In genomic region chr1:232149302-232150201, GRCh38 we compare ENCODE assay signal across 15 cellular contexts.
DNase-seq lines count a peak whose midpoint lies in the region; ATAC-seq and TF ChIP-seq lines count a peak whose summit lies in the region.
"Had no signal": no experiment of that assay in that cellular context is flagged by ENCODE, and none has a peak within 500 bp of the region (broad histone marks: within the 10 kb centered on the region; RNA-seq: fewer than 3 reads in every experiment).

No MANE protein-coding gene starts in this region.

- no peak overlapping the region for H3K4me3 ChIP-seq in GM23248
- H3K4me3 ChIP-seq in smooth muscle cell: no peak overlapping the region
- no peak overlapping the region for H3K4me3 ChIP-seq in Peyer's patch
- H3K4me3 ChIP-seq: esophagus squamous epithelium, suprapubic skin had no signal

- H2AFZ ChIP-seq in GM23248: no peak overlapping the region
- no peak overlapping the region for H2AFZ ChIP-seq in smooth muscle cell (ENCODE audit: low read depth)

- H3K4me2 ChIP-seq in GM23248 (ENCODE audit: unreplicated experiment): peak overlapping the region; percentile 60
- H3K4me2 ChIP-seq in smooth muscle cell: peak overlapping the region; percentile 34

- H3K36me3 ChIP-seq in GM23248 (ENCODE audit: low read depth): no peaks in the 10 kb centered on the region
- no peaks in the 10 kb centered on the region for H3K36me3 ChIP-seq in smooth muscle cell (ENCODE audit: low read depth)
- no peaks in the 10 kb centered on the region for H3K36me3 ChIP-seq in Peyer's patch
- H3K36me3 ChIP-seq: esophagus squamous epithelium, suprapubic skin had no signal

- in situ Hi-C loops in GM23248 (cut with MboI): no loop called here

- peaks cover 12% of the 10 kb centered on the region for H3K4me1 ChIP-seq in GM23248 (ENCODE audit: insufficient read depth)
- peaks cover 4% of the 10 kb centered on the region for H3K4me1 ChIP-seq in smooth muscle cell (ENCODE audit: low read depth)
- no peaks in the 10 kb centered on the region for H3K4me1 ChIP-seq in Peyer's patch
- H3K4me1 ChIP-seq: suprapubic skin had no signal

- H3F3A ChIP-seq in GM23248 (ENCODE audit: insufficient read depth) (0 out of 2 replicates have a peak, but pooled peaks cover 6% of the 10 kb centered on the region), smooth muscle cell (ENCODE audit: low read depth) (no peaks in the 10 kb centered on the region)

- TF ChIP-seq CTCF in smooth muscle cell (IDR thresholded peaks at IDR 0.05; ENCODE audit: borderline replicate concordance, insufficient read depth, poor library complexity, severe bottlenecking) (no peak), Peyer's patch (IDR thresholded peaks at IDR 0.05) (no peak)

- H3K9ac ChIP-seq in GM23248: no peak overlapping the region
- H3K9ac ChIP-seq in smooth muscle cell (ENCODE audit: low read depth): no peak overlapping the region

- no peaks in the 10 kb centered on the region for H3K9me3 ChIP-seq in GM23248 (ENCODE audit: low read depth)
- no peaks in the 10 kb centered on the region for H3K9me3 ChIP-seq in smooth muscle cell (replicated peaks; ENCODE audit: low read depth)
- no peaks in the 10 kb centered on the region for H3K9me3 ChIP-seq in Peyer's patch
- H3K9me3 ChIP-seq: esophagus squamous epithelium, suprapubic skin had no signal

- H4K20me1 ChIP-seq in GM23248 (ENCODE audit: insufficient read depth): no peaks in the 10 kb centered on the region
- no peaks in the 10 kb centered on the region for H4K20me1 ChIP-seq in smooth muscle cell (ENCODE audit: low read depth)

- no peaks in the 10 kb centered on the region for H3K9me2 ChIP-seq in GM23248 (ENCODE audit: insufficient read depth)

- H3K27me3 ChIP-seq in GM23248 (replicated peaks; ENCODE audit: insufficient read depth) (no peaks in the 10 kb centered on the region), smooth muscle cell (ENCODE audit: low read depth) (no peaks in the 10 kb centered on the region), Peyer's patch (no peaks in the 10 kb centered on the region)
- H3K27me3 ChIP-seq: esophagus squamous epithelium, suprapubic skin had no signal

- H3K79me2 ChIP-seq in GM23248 (ENCODE audit: insufficient read depth) (no peaks in the 10 kb centered on the region), smooth muscle cell (ENCODE audit: low read depth) (no peaks in the 10 kb centered on the region)

- 47 to 48% methylated on average over 9 of the region's 9 CpGs for WGBS in GM23248 (ENCODE audit: low coverage in 1 of 2, low lambda C conversion rate in 2 of 2, missing lambda C conversion rate in 2 of 2), 2 experiments
- 56% methylated on average over 9 of the region's 9 CpGs for WGBS in smooth muscle cell (ENCODE audit: low lambda C conversion rate)

- DNase-seq in GM23248: peak; percentile 68
- DNase-seq in RPMI7951 (ENCODE audit: low read depth): peak; percentile 54
- DNase-seq in smooth muscle cell (lab: John Stamatoyannopoulos, UW; ENCODE audit: unreplicated experiment): no peak
- DNase-seq in NCI-H1105 (lab: John Stamatoyannopoulos, UW): no peak
- no peak for DNase-seq in Peyer's patch
- DNase-seq in NCI-H1694 (lab: John Stamatoyannopoulos, UW): no peak
- DNase-seq: activated CD8-positive, alpha-beta memory T cell treated with anti-CD3 and anti-CD28 coated beads for 24 hours; DMS 273 treated with DMSO at 0.1 percent for 48 hours; esophagus squamous epithelium; mesendoderm; NCI-H1436 treated with DMSO at 0.1 percent for 48 hours; NCI-H526; Right ventricle myocardium superior had no signal

- no peak for TF ChIP-seq POLR2A in Peyer's patch (IDR thresholded peaks at IDR 0.05)

- H3K27ac ChIP-seq in GM23248 (peak overlapping the region; percentile 20; the same call in 1 of the 2 replicates), smooth muscle cell (ENCODE audit: low read depth) (peak overlapping the region; percentile 2), Peyer's patch (no peak overlapping the region)
- H3K27ac ChIP-seq: esophagus squamous epithelium, suprapubic skin had no signal

- ATAC-seq in esophagus mucosa: peak; percentile 48

Comparison
In these comparisons a context has a peak if more than half of its experiments do, and no peak if none do; other contexts are left out.
1. DNase-seq: peak in GM23248 (single experiment) and RPMI7951 (single experiment); none in smooth muscle cell (single experiment), NCI-H1105 (single experiment), Peyer's patch (0 of 3) and NCI-H1694 (single experiment).
2. H3K27ac ChIP-seq: peak in GM23248 (single experiment) and smooth muscle cell (single experiment); none in Peyer's patch (0 of 4).